In genomic region chr20:62142252-62143117, GRCh38 we compare ENCODE assay signal across 8 cellular contexts. TPM values are rescaled to one million over a fixed set of nuclear protein-coding genes. Genes with fewer than 3 reads are reported as not detected.
A peak's percentile ranks its signal among the peaks of the same experiment; 100 is the strongest.
DNase-seq lines count a peak whose midpoint lies in the region; ATAC-seq and TF ChIP-seq lines count a peak whose summit lies in the region.

No MANE protein-coding gene starts in this region.

- peak overlapping the region; percentile 88 for H3K4me2 ChIP-seq in SU-DHL-6 (ENCODE audit: low read depth, low read length, poor library complexity, severe bottlenecking)

- H3K4me3 ChIP-seq in SU-DHL-6 (ENCODE audit: insufficient read depth, low read length, poor library complexity, severe bottlenecking) (peak overlapping the region; percentile 80), neutrophil (ENCODE audit: low read depth in 1 of 2, low read length in 1 of 2) (peak overlapping the region; percentile 73 to 82)

- peak overlapping the region; percentile 76 for H3K9ac ChIP-seq in SU-DHL-6 (ENCODE audit: low read length)

- H3K36me3 ChIP-seq in SU-DHL-6 (ENCODE audit: low read length), result peaks cover 5% of the 10 kb centered on the region
- H3K36me3 ChIP-seq in neutrophil, result peaks cover 32% of the 10 kb centered on the region

- ATAC-seq in HG03039 (IDR thresholded peaks at IDR 0.05; ENCODE audit: unreplicated experiment) (peak; percentile 4), esophagus mucosa (peak; percentile 5)

- no peak overlapping the region for H2AFZ ChIP-seq in SU-DHL-6 (ENCODE audit: low read depth, low read length, severe bottlenecking)

- no peak for TF ChIP-seq CTCF in SU-DHL-6 (IDR thresholded peaks at IDR 0.05; ENCODE audit: insufficient read depth, low read length, poor library complexity, severe bottlenecking)
- no peak for TF ChIP-seq CTCF in neutrophil (IDR thresholded peaks at IDR 0.05)

- H3K9me2 ChIP-seq in SU-DHL-6 (replicated peaks; ENCODE audit: insufficient read depth, low read length), result no peaks in the 10 kb centered on the region

- peaks cover 4% of the 10 kb centered on the region; the same call in 1 of the 2 replicates for H3F3A ChIP-seq in SU-DHL-6 (ENCODE audit: insufficient read depth)

- no peaks in the 10 kb centered on the region for H3K27me3 ChIP-seq in SU-DHL-6 (ENCODE audit: low read length)
- H3K27me3 ChIP-seq in neutrophil, result peaks cover 12% of the 10 kb centered on the region

- H3K9me3 ChIP-seq in SU-DHL-6 (ENCODE audit: insufficient read depth, low read length) (no peaks in the 10 kb centered on the region), neutrophil (no peaks in the 10 kb centered on the region)

- peaks cover 4% of the 10 kb centered on the region; the same call in 1 of the 2 replicates for H4K20me1 ChIP-seq in SU-DHL-6 (ENCODE audit: low read depth, low read length)

- DNase-seq in activated CD8-positive, alpha-beta memory T cell treated with anti-CD3 and anti-CD28 coated beads for 24 hours, result peak; percentile 74
- no peak for DNase-seq in activated CD8-positive, alpha-beta memory T cell treated with anti-CD3 and anti-CD28 coated beads, Interleukin-2, amount 50 U/mL, for 4 hours
- DNase-seq in NK-92 treated with Interleukin-12 subunit alpha and Interleukin-12 subunit beta, amount 100 ng/mL, for 24 hours (lab: John Stamatoyannopoulos, UW), result no peak
- no peak for DNase-seq in NCI-H2107 (lab: John Stamatoyannopoulos, UW)

- H3K79me2 ChIP-seq in SU-DHL-6 (ENCODE audit: insufficient read depth, low read length), result peaks cover 66% of the 10 kb centered on the region

- H3K4me1 ChIP-seq in neutrophil (ENCODE audit: control insufficient read depth in 1 of 2, insufficient read depth in 1 of 2, low read depth in 1 of 2, low read length in 1 of 2), result peaks cover 34 to 38% of the 10 kb centered on the region in 2 experiments

- H3K27ac ChIP-seq in SU-DHL-6 (ENCODE audit: low read depth, low read length), result peak overlapping the region; percentile 60
- peak overlapping the region; percentile 100 for H3K27ac ChIP-seq in neutrophil

RNA-seq across cellular contexts. Expression of gene PSMA7, which starts 0.7 kb away (rescaled TPM):
- total RNA-seq in esophagus mucosa, result 177 TPM

RNA-seq across cellular contexts. Expression of gene SS18L1, which starts 1.1 kb away (rescaled TPM):
- 6.9 TPM for total RNA-seq in esophagus mucosa

RNA-seq across cellular contexts. Expression of gene LSM14B, which starts 20.2 kb away (rescaled TPM):
- total RNA-seq in esophagus mucosa, result 28.7 TPM

RNA-seq across cellular contexts. Expression of gene MTG2, which starts 40.3 kb away (rescaled TPM):
- total RNA-seq in esophagus mucosa, result 20.2 TPM
